Comparison of ENCODE assay signal across 12 cellular contexts in the genomic region with DNA sequence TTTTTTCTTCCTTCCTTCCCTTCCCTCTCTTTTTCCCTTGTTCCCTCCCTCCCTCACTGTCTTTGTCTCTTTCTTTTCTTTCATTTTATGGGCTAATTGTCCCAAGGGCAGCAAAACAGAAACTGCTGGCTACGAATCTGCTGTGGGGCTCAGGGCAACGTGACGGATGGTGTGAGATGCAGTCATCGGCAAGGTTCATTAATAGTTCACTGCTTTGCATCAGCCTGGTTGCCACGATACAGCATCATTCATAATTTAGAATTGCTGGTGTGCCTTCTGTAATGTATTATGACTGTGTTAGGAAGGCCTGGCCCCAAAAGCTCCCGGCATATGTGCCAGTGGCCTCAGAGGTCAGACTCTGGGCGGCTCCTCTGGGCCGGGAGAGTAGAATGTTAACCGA.
DNase-seq lines count a peak whose midpoint lies in the region; ATAC-seq and TF ChIP-seq lines count a peak whose summit lies in the region.
"Had no signal": no experiment of that assay in that cellular context is flagged by ENCODE, and none has a peak within 500 bp of the region (broad histone marks: within the 10 kb centered on the region; RNA-seq: fewer than 3 reads in every experiment).

No MANE protein-coding gene starts in this region.

- H3K4ac ChIP-seq in IMR-90 (ENCODE audit: low read depth, low read length), result no peak overlapping the region

- peaks cover 39% of the 10 kb centered on the region for H3K4me1 Mint-ChIP-seq in nephron
- H3K4me1 Mint-ChIP-seq: stimulated activated naive CD8-positive, alpha-beta T cell treated with anti-CD3 and anti-CD28 coated beads, Interleukin-15, amount 100 ng/mL, for 72 hours had no signal

- H3K4me3 Mint-ChIP-seq in nephron, result peak overlapping the region; percentile 3 to 15 (median 7)
- H3K4me3 Mint-ChIP-seq: stimulated activated naive CD8-positive, alpha-beta T cell treated with anti-CD3 and anti-CD28 coated beads, Interleukin-15, amount 100 ng/mL, for 72 hours had no signal

- H3K27ac ChIP-seq in IMR-90 (ENCODE audit: insufficient read depth, low read length) (no peak overlapping the region), esophagus muscularis mucosa (replicated peaks in 1 of 4) (peak overlapping the region; percentile 40 to 62 (median 44))
- H3K27ac ChIP-seq: C4-2B had no signal

- BruUV-seq in IMR-90 (replicated peaks; lab: Mats Ljungman, UMichigan), result no TSS peak

- dilution Hi-C loops in IMR-90 (cut with HindIII; ENCODE audit: low sequenced_read_pairs, unreplicated experiment), result no loop called here

- no peak overlapping the region for H2BK20ac ChIP-seq in IMR-90 (ENCODE audit: low read depth, low read length)

- no peaks in the 10 kb centered on the region for H3K4me1 ChIP-seq in IMR-90 (ENCODE audit: control insufficient read depth, insufficient read depth, low read length)
- H3K4me1 ChIP-seq in esophagus muscularis mucosa, result peaks cover 5 to 26% (median 22%) of the 10 kb centered on the region in 4 donors

- no peak overlapping the region for H3K9ac ChIP-seq in IMR-90 (ENCODE audit: low read depth, low read length)

- no peaks in the 10 kb centered on the region for H4K20me1 ChIP-seq in IMR-90 (ENCODE audit: insufficient read depth, low read length)

- no peak overlapping the region for H3K23ac ChIP-seq in IMR-90 (ENCODE audit: low read depth, low read length)

- H4K91ac ChIP-seq in IMR-90 (ENCODE audit: insufficient read depth, low read depth, low read length), result no peak overlapping the region

- ATAC-seq in IMR-90 (ENCODE audit: low read depth) (peak; percentile 61), GM18909 (IDR thresholded peaks at IDR 0.05; ENCODE audit: poor library complexity, unreplicated experiment) (no peak)
- ATAC-seq: stimulated activated naive CD8-positive, alpha-beta T cell treated with anti-CD3 and anti-CD28 coated beads, Interleukin-15, amount 100 ng/mL, for 72 hours had no signal

- H3K27me3 Mint-ChIP-seq in nephron (ENCODE audit: low read depth), result peaks cover 4% of the 10 kb centered on the region

- H3K4me3 ChIP-seq in IMR-90 (ENCODE audit: insufficient read depth, low read depth, low read length), result no peak overlapping the region
- peak overlapping the region in 1 of 4 donors; percentile 13 for H3K4me3 ChIP-seq in esophagus muscularis mucosa

- H3K14ac ChIP-seq in IMR-90 (replicated peaks; ENCODE audit: low read depth, low read length), result no peak overlapping the region

- H3K36me3 ChIP-seq in IMR-90 (ENCODE audit: control insufficient read depth, insufficient read depth, low read length) (no peaks in the 10 kb centered on the region), esophagus muscularis mucosa (no peaks in the 10 kb centered on the region)

- H2BK120ac ChIP-seq in IMR-90 (ENCODE audit: low read depth, low read length), result no peak overlapping the region

- H2AK9ac ChIP-seq in IMR-90 (replicated peaks; ENCODE audit: low read depth, low read length, poor library complexity), result no peak overlapping the region

- no peaks in the 10 kb centered on the region for H3K79me1 ChIP-seq in IMR-90 (ENCODE audit: low read depth in 1 of 2, low read length in 2 of 2)

- H3K18ac ChIP-seq in IMR-90 (ENCODE audit: low read depth, low read length), result no peak overlapping the region

- H3K9me1 ChIP-seq in IMR-90 (ENCODE audit: insufficient read depth, low read length), result no peaks in the 10 kb centered on the region

- POLR2A ChIA-PET in IMR-90 (lab: Charles Lee; ENCODE audit: unreplicated experiment), result no interaction called here

- CTCF ChIA-PET in IMR-90 (lab: Yijun Ruan, JAX), result interaction anchor here (0.6 kb wide), 1 partner anchor 17 kb away, joined by 3 read pairs; no protein-coding TSS in a partner anchor

- H3K27me3 ChIP-seq in IMR-90 (ENCODE audit: control insufficient read depth, insufficient read depth, low read length) (peaks cover 9% of the 10 kb centered on the region), esophagus muscularis mucosa (no peaks in the 10 kb centered on the region)

- no peak overlapping the region for H2AFZ ChIP-seq in IMR-90 (replicated peaks; ENCODE audit: low read length, poor library complexity)

- no peaks in the 10 kb centered on the region for H3K9me3 ChIP-seq in IMR-90 (ENCODE audit: control insufficient read depth, insufficient read depth, low read length)
- no peaks in the 10 kb centered on the region for H3K9me3 ChIP-seq in esophagus muscularis mucosa

- H4K8ac ChIP-seq in IMR-90 (ENCODE audit: low read depth in 2 of 2, low read length in 2 of 2), result no peak overlapping the region

- intact Hi-C loops in IMR-90 (cut with micrococcal nuclease), result loop anchor here (10.0 kb wide), 1 partner anchor 96 kb away; no protein-coding TSS in a partner anchor
- intact Hi-C loops in esophagus muscularis mucosa (cut with DNase I), result no loop called here

- no peak overlapping the region for H3K56ac ChIP-seq in IMR-90 (ENCODE audit: extremely low read depth, insufficient read depth, low read length)

- no peak overlapping the region for H2BK5ac ChIP-seq in IMR-90 (ENCODE audit: low read depth, low read length, poor library complexity, severe bottlenecking)

- peaks cover 4% of the 10 kb centered on the region for H3K9me3 Mint-ChIP-seq in nephron
- H3K9me3 Mint-ChIP-seq: activated T-helper 2 cell treated with anti-CD3 and anti-CD28 coated beads, Interferon-gamma antibody, Interleukin-2, Interleukin-4, amounts not matched to agents 10 μg/mL and 5 μg/mL and 100 μg/mL, durations not matched to agents 14 hours and 24 hours and 36 hours; stimulated activated naive CD8-positive, alpha-beta T cell treated with anti-CD3 and anti-CD28 coated beads, Interleukin-15, amount 100 ng/mL, for 72 hours had no signal

- peak overlapping the region; percentile 51 to 96 (median 82) for H3K27ac Mint-ChIP-seq in nephron
- H3K27ac Mint-ChIP-seq: activated T-helper 2 cell treated with anti-CD3 and anti-CD28 coated beads, Interferon-gamma antibody, Interleukin-2, Interleukin-4, amounts not matched to agents 10 μg/mL and 5 μg/mL and 100 μg/mL, durations not matched to agents 14 hours and 24 hours and 36 hours; stimulated activated naive CD8-positive, alpha-beta T cell treated with anti-CD3 and anti-CD28 coated beads, Interleukin-15, amount 100 ng/mL, for 72 hours had no signal

- H3K4me2 ChIP-seq in IMR-90 (ENCODE audit: low read depth, low read length), result peak overlapping the region; percentile 0; the same call in 1 of the 2 replicates

- TF ChIP-seq RAD21 in IMR-90 (IDR thresholded peaks at IDR 0.05; ENCODE audit: low read length), result no peak

- TF ChIP-seq EP300 in esophagus muscularis mucosa (IDR thresholded peaks at IDR 0.05), result no peak

- no CpG with 5 or more reads among the region's 9 CpGs for WGBS in IMR-90 (ENCODE audit: extremely low coverage in 2 of 2, insufficient read length in 1 of 2), 2 experiments
- 42% methylated on average over 9 of the region's 9 CpGs for WGBS in esophagus muscularis mucosa

- TF ChIP-seq POLR2A in IMR-90 (IDR thresholded peaks at IDR 0.05; ENCODE audit: low read depth, low read length), result no peak
- TF ChIP-seq POLR2A in esophagus muscularis mucosa (IDR thresholded peaks at IDR 0.05; ENCODE audit: low read depth), result no peak

- DNase-seq in AG20443 (ENCODE audit: low spot score) (peak; percentile 68), IMR-90 (peak; percentile 58), esophagus muscularis mucosa (ENCODE audit: extremely low spot score) (no peak), amniotic stem cell (lab: John Stamatoyannopoulos, UW) (no peak)
- DNase-seq in activated CD4-positive, alpha-beta T cell treated with anti-CD3 and anti-CD28 coated beads for 1 hour, result no peak
- no peak for DNase-seq in stimulated activated naive CD4-positive, alpha-beta T cell treated with Interleukin-2 at 50 U/mL for 16 hours (lab: John Stamatoyannopoulos, UW)
- DNase-seq: stimulated activated CD4-positive, alpha-beta T cell treated with anti-CD3 and anti-CD28 coated beads, Interleukin-12 subunit alpha, Interleukin-12 subunit beta, amount 100 ng/mL, for 4 hours; stimulated activated naive CD8-positive, alpha-beta T cell treated with anti-CD3 and anti-CD28 coated beads, Interleukin-15, amount 100 ng/mL, for 72 hours had no signal

- no peak overlapping the region for H2AK5ac ChIP-seq in IMR-90 (ENCODE audit: low read depth, low read length)

- no peak for TF ChIP-seq CTCF in IMR-90 (conservative IDR thresholded peaks at IDR 0.05; ENCODE audit: low read depth, low read length)
- TF ChIP-seq CTCF in esophagus muscularis mucosa (IDR thresholded peaks at IDR 0.05), result no peak
- no peak for TF ChIP-seq CTCF in nephron (IDR thresholded peaks at IDR 0.05; ENCODE audit: unreplicated experiment in 3 of 3)

- no peak overlapping the region for H4K5ac ChIP-seq in IMR-90 (ENCODE audit: low read depth, low read length)

- in situ Hi-C loops in IMR-90 (cut with MboI; ENCODE audit: low sequenced_read_pairs), result no loop called here

- no peak overlapping the region for H2BK15ac ChIP-seq in IMR-90 (ENCODE audit: low read depth, low read length)

- no peaks in the 10 kb centered on the region for H3K36me3 Mint-ChIP-seq in nephron (ENCODE audit: low read depth)

TF ChIP-seq in IMR-90, 13 proteins besides CTCF, POLR2A, EP300 and RAD21:
- TF ChIP-seq BHLHE40 (IDR thresholded peaks at IDR 0.05; ENCODE audit: low read depth, low read length) (0 out of 2 replicates have a peak, but pooled peaks have one; percentile 9), FOS (IDR thresholded peaks at IDR 0.05; ENCODE audit: low read depth, low read length) (no peak)

Comparison
In these comparisons a context has a peak if more than half of its experiments do, and no peak if none do; other contexts are left out.
1. DNase-seq: peak in AG20443 (single experiment) and IMR-90 (single experiment); none in esophagus muscularis mucosa (single experiment), activated CD4-positive, alpha-beta T cell treated with anti-CD3 and anti-CD28 coated beads for 1 hour (single experiment), stimulated activated naive CD4-positive, alpha-beta T cell treated with Interleukin-2 at 50 U/mL for 16 hours (single experiment) and amniotic stem cell (single experiment).